In genomic region chr6:31888281-31889258, GRCh38 we compare ENCODE assay signal across 8 cellular contexts. TPM values are rescaled to one million over a fixed set of nuclear protein-coding genes. Genes with fewer than 3 reads are reported as not detected.
DNase-seq lines count a peak whose midpoint lies in the region; ATAC-seq and TF ChIP-seq lines count a peak whose summit lies in the region.

No MANE protein-coding gene starts in this region.

- DNase-seq in GM10248 (ENCODE audit: extremely low spot score) (peak; percentile 75), RWPE1 (ENCODE audit: low spot score) (no peak), astrocyte of the cerebellum (ENCODE audit: low read depth) (no peak), left lung (peak in 1 of 2 donors; percentile 87), testis (no peak), DMS153 (lab: John Stamatoyannopoulos, UW) (no peak)

- CTCF ChIA-PET in GM10248 (lab: Yijun Ruan, JAX) (interaction anchor here (0.7 to 3.1 kb wide), 10 partner anchors 8 to 227 kb away, joined by 3 to 12 read pairs (median 4); partner anchors contain the start of genes C6orf47 and NEU1), RWPE1 (lab: Yijun Ruan, JAX) (interaction anchor here (0.7 to 1.3 kb wide), 2 partner anchors 13 to 347 kb away, joined by 3 to 4 read pairs; no protein-coding TSS in a partner anchor)

- TF ChIP-seq POLR2A in testis (IDR thresholded peaks at IDR 0.05), result no peak

- in situ Hi-C loops in astrocyte of the cerebellum (cut with HindIII; ENCODE audit: low sequenced_read_pairs), result no loop called here

- no peak overlapping the region; the same call in 1 of the 2 replicates for H3K27ac ChIP-seq in RWPE1
- H3K27ac ChIP-seq in left lung, result no peak overlapping the region
- H3K27ac ChIP-seq in testis, result no peak overlapping the region

- H3K4me3 ChIP-seq in astrocyte of the cerebellum (ENCODE audit: low read depth, low read length) (no peak overlapping the region), left lung (no peak overlapping the region), testis (no peak overlapping the region)

- TF ChIP-seq CTCF in GM10248 (IDR thresholded peaks at IDR 0.05; ENCODE audit: control extremely low read depth, extremely low read depth, low read depth, missing control alignments) (peak; percentile 78), RWPE1 (conservative IDR thresholded peaks at IDR 0.05; ENCODE audit: low read depth) (peak; percentile 78), astrocyte of the cerebellum (IDR thresholded peaks at IDR 0.05; ENCODE audit: low read depth, low read length, missing control alignments) (peak; percentile 78), left lung (IDR thresholded peaks at IDR 0.05) (peak; percentile 55), testis (IDR thresholded peaks at IDR 0.05) (peak; percentile 21 to 68 (median 47))

- H3K9me3 ChIP-seq in left lung (no peaks in the 10 kb centered on the region), testis (no peaks in the 10 kb centered on the region)

- WGBS in testis, 2 donors, result 81 to 82% methylated on average over 13 to 39 of the region's 43 CpGs

- H3K4me1 ChIP-seq in left lung (no peaks in the 10 kb centered on the region), testis (no peaks in the 10 kb centered on the region)

- POLR2A ChIA-PET in GM10248 (lab: Yijun Ruan, JAX), result no interaction called here
- POLR2A ChIA-PET in RWPE1 (lab: Yijun Ruan, JAX; ENCODE audit: low non-redundant PET), result no interaction called here

- ATAC-seq in left lung (peak; percentile 58), HG03378 (IDR thresholded peaks at IDR 0.05; ENCODE audit: unreplicated experiment) (no peak), GM19455 (IDR thresholded peaks at IDR 0.05; ENCODE audit: unreplicated experiment) (no peak)

- H3K27me3 ChIP-seq in left lung (no peaks in the 10 kb centered on the region), testis (no peaks in the 10 kb centered on the region)

- H3K36me3 ChIP-seq in left lung (peaks cover 0 to 97% of the 10 kb centered on the region in 2 donors), testis (ENCODE audit: low read depth, missing control alignments) (no peaks in the 10 kb centered on the region)

- intact Hi-C loops in left lung (cut with DNase I), result no loop called here
- intact Hi-C loops in testis (cut with DNase I; ENCODE audit: low total_unique reads), result no loop called here

RNA-seq across cellular contexts. Expression of gene EHMT2, which starts 8.9 kb away (rescaled TPM):
- total RNA-seq in left lung, result 10 to 100 TPM; 41.0 to 42.3 TPM
- 100 to 1,000 TPM; 102 to 106 TPM for total RNA-seq in testis
- polyA plus RNA-seq in testis (ENCODE audit: insufficient read depth, low read depth, low replicate concordance), result 82.2 TPM

RNA-seq across cellular contexts. Expression of gene SLC44A4, which starts 9.8 kb away (rescaled TPM):
- total RNA-seq in left lung (10 to 100 TPM; 37.5 to 78.8 TPM), testis (1 to 10 TPM in 1 of 2 donors, under 1 TPM in 1; 0.87 to 1.2 TPM)
- 6.3 TPM for polyA plus RNA-seq in testis (ENCODE audit: insufficient read depth, low read depth, low replicate concordance)

RNA-seq across cellular contexts. Expression of gene ZBTB12, which starts 13.3 kb away (rescaled TPM):
- total RNA-seq in left lung, result 1 to 10 TPM; 4.8 to 6.5 TPM
- total RNA-seq in testis, result 1 to 10 TPM; 5.3 to 5.6 TPM
- 6.3 TPM for polyA plus RNA-seq in testis (ENCODE audit: insufficient read depth, low read depth, low replicate concordance)

RNA-seq across cellular contexts. Expression of gene NEU1, which starts 25.9 kb away (rescaled TPM):
- total RNA-seq in left lung (100 to 1,000 TPM in 1 of 2 donors, 10 to 100 TPM in 1; 90.4 to 106 TPM), testis (10 to 100 TPM; 31.7 to 65.9 TPM)
- 27.4 TPM for polyA plus RNA-seq in testis (ENCODE audit: insufficient read depth, low read depth, low replicate concordance)

RNA-seq across cellular contexts. Expression of gene C2, which starts 38.9 kb away (rescaled TPM):
- total RNA-seq in left lung (100 to 1,000 TPM; 181 to 192 TPM), testis (1 to 10 TPM; 5.1 to 6.3 TPM)
- 24.8 TPM for polyA plus RNA-seq in testis (ENCODE audit: insufficient read depth, low read depth, low replicate concordance)

Comparison
In these comparisons a context has a peak if more than half of its experiments do, and no peak if none do; other contexts are left out.
1. RNA of gene SLC44A4, which starts 9.8 kb away (total RNA-seq): 37.5 to 78.8 TPM in left lung; 0.87 to 1.2 TPM in testis; every median in the first group is over 10 times any median in the second.
2. Peak in every context shown above with its lines, with median percentiles within 50 percentile points of each other: CTCF ChIP-seq.